9 cellular contexts compared by ENCODE assay signal in the genomic region with DNA sequence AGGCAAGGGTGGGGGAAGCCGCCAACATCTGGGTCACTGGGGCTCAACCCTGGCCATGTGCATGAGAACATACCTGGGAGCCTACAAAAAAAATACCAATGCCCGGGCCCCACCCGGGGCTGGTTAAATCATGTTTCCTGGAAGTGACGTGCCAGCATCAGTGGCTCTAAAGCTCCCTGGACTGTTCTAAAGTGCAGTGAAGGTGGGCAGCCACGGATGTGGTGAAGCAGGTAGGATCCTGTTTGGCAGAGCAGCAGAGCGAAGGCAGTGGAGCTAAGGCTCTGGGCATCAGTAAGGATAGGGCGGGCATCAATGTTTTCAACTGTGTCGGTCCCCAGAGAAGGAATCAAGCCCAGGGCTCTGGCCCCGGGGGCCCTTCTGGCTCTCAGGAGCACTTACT. TPM values are rescaled to one million over a fixed set of nuclear protein-coding genes. Genes with fewer than 3 reads are reported as not detected.
DNase-seq lines count a peak whose midpoint lies in the region; ATAC-seq and TF ChIP-seq lines count a peak whose summit lies in the region.
"Had no signal": no experiment of that assay in that cellular context is flagged by ENCODE, and none has a peak within 500 bp of the region (broad histone marks: within the 10 kb centered on the region; RNA-seq: fewer than 3 reads in every experiment).

No MANE protein-coding gene starts in this region.

- TF ChIP-seq POLR2A in gastroesophageal sphincter (IDR thresholded peaks at IDR 0.05): no peak

- H3K4me3 Mint-ChIP-seq in T-cell (peak overlapping the region; percentile 82 to 86 (median 85)), immature natural killer cell (peak overlapping the region; percentile 89 to 94 (median 93)), Calu3 (ENCODE audit: low read depth, unreplicated experiment) (no peak overlapping the region)
- peak overlapping the region; percentile 77 to 88 for H3K4me3 Mint-ChIP-seq in activated T-cell treated with anti-CD3 and anti-CD28 coated beads, Interleukin-2, amount 50 U/mL, for 72 hours

- H3K36me3 Mint-ChIP-seq in T-cell (peaks cover 14% of the 10 kb centered on the region), immature natural killer cell (peaks cover 11 to 25% (median 23%) of the 10 kb centered on the region in 3 donors), Calu3 (ENCODE audit: insufficient read depth, unreplicated experiment) (peaks cover under 1% of the 10 kb centered on the region)
- H3K36me3 Mint-ChIP-seq in activated T-cell treated with anti-CD3 and anti-CD28 coated beads, Interleukin-2, amount 50 U/mL, for 72 hours (ENCODE audit: insufficient read depth in 2 of 2): peaks cover 19 to 25% of the 10 kb centered on the region in 2 donors

- H3K4me3 ChIP-seq in gastroesophageal sphincter: peak overlapping the region in 1 of 2 donors; percentile 32

- H3K36me3 ChIP-seq in gastroesophageal sphincter: no peaks in the 10 kb centered on the region

- H3K27me3 Mint-ChIP-seq in T-cell: no peaks in the 10 kb centered on the region
- no peaks in the 10 kb centered on the region for H3K27me3 Mint-ChIP-seq in activated T-cell treated with anti-CD3 and anti-CD28 coated beads, Interleukin-2, amount 50 U/mL, for 72 hours (ENCODE audit: low read depth)
- peaks cover 14 to 24% (median 20%) of the 10 kb centered on the region in 3 donors for H3K27me3 Mint-ChIP-seq in immature natural killer cell (ENCODE audit: low read depth in 3 of 3)
- peaks cover 37% of the 10 kb centered on the region for H3K27me3 Mint-ChIP-seq in Calu3 (ENCODE audit: unreplicated experiment)

- CTCF ChIA-PET in T-cell (lab: Charles Lee): interaction anchor here in 1 of 2 donors (1.0 to 1.7 kb wide), 2 partner anchors 18 to 72 kb away, joined by 3 to 6 read pairs; no protein-coding TSS in a partner anchor
- CTCF ChIA-PET in Calu3 (lab: Charles Lee): no interaction called here

- H3K4me1 Mint-ChIP-seq in T-cell (peaks cover 86 to 93% (median 86%) of the 10 kb centered on the region in 3 donors), immature natural killer cell (peaks cover 92 to 96% of the 10 kb centered on the region in 2 donors), Calu3 (ENCODE audit: low read depth, unreplicated experiment) (peaks cover 6% of the 10 kb centered on the region)
- peaks cover 97% of the 10 kb centered on the region for H3K4me1 Mint-ChIP-seq in activated T-cell treated with anti-CD3 and anti-CD28 coated beads, Interleukin-2, amount 50 U/mL, for 72 hours (ENCODE audit: low read depth)

- no peaks in the 10 kb centered on the region for H3K27me3 ChIP-seq in gastroesophageal sphincter

- peak overlapping the region in 2 of 4 donors; percentile 40 to 56 for H3K27ac ChIP-seq in gastroesophageal sphincter

- ATAC-seq in T-cell (replicated peaks in 1 of 4) (peak; percentile 27 to 58 (median 48)), HG02885 (IDR thresholded peaks at IDR 0.05; ENCODE audit: poor library complexity, unreplicated experiment) (no peak), gastroesophageal sphincter (no peak)
- ATAC-seq in activated T-cell treated with anti-CD3 and anti-CD28 coated beads, Interleukin-2, amount 50 U/mL, for 72 hours (replicated peaks in 1 of 2): peak; percentile 24 to 31
- ATAC-seq in stimulated activated naive CD8-positive, alpha-beta T cell treated with anti-CD3 and anti-CD28 coated beads, Interleukin-15, Interleukin-2, amounts not matched to agents 100 U/mL and 50 U/mL, for 24 hours: peak; percentile 7

- peaks cover 0 to 4% (median 4%) of the 10 kb centered on the region in 3 donors for H3K9me3 Mint-ChIP-seq in T-cell
- peaks cover 4 to 5% of the 10 kb centered on the region in 2 donors for H3K9me3 Mint-ChIP-seq in activated T-cell treated with anti-CD3 and anti-CD28 coated beads, Interleukin-2, amount 50 U/mL, for 72 hours
- H3K9me3 Mint-ChIP-seq in immature natural killer cell: peaks cover 0 to 2% (median 0%) of the 10 kb centered on the region in 6 donors
- no peaks in the 10 kb centered on the region for H3K9me3 Mint-ChIP-seq in Calu3 (ENCODE audit: low read depth, unreplicated experiment)

- no peaks in the 10 kb centered on the region for H3K9me3 ChIP-seq in gastroesophageal sphincter

- WGBS in gastroesophageal sphincter (ENCODE audit: low coverage in 1 of 2), 2 donors: 71 to 98% methylated on average over 2 to 4 of the region's 9 CpGs

- TF ChIP-seq EP300 in gastroesophageal sphincter (IDR thresholded peaks at IDR 0.05): no peak

- POLR2A ChIA-PET in T-cell (lab: Charles Lee): interaction anchor here (0.5 to 1.3 kb wide), 3 partner anchors 34 to 159 kb away, joined by 3 to 6 read pairs (median 6); no protein-coding TSS in a partner anchor

- TF ChIP-seq CTCF in Calu3 (IDR thresholded peaks at IDR 0.05; ENCODE audit: unreplicated experiment) (no peak), gastroesophageal sphincter (IDR thresholded peaks at IDR 0.05) (no peak)

- intact Hi-C loops in Calu3 (cut with micrococcal nuclease; ENCODE audit: unreplicated experiment): no loop called here

- BruUV-seq in Calu3 (replicated peaks; lab: Mats Ljungman, UMichigan): no TSS peak

- H3K27ac Mint-ChIP-seq in T-cell (peak overlapping the region; percentile 89 to 90), immature natural killer cell (peak overlapping the region; percentile 89 to 98 (median 94)), Calu3 (ENCODE audit: unreplicated experiment) (no peak overlapping the region)
- H3K27ac Mint-ChIP-seq in activated T-cell treated with anti-CD3 and anti-CD28 coated beads, Interleukin-2, amount 50 U/mL, for 72 hours: peak overlapping the region; percentile 85

- peaks cover 0 to 25% (median 0%) of the 10 kb centered on the region in 3 donors for H3K4me1 ChIP-seq in gastroesophageal sphincter

- DNase-seq in T-cell: peak in 33 of 34 experiments; percentile 60 to 82 (median 75)
- peak; percentile 78 to 80 for DNase-seq in activated T-cell treated with anti-CD3 and anti-CD28 coated beads, Interleukin-2, amount 50 U/mL, for 72 hours
- DNase-seq in immature natural killer cell: no peak
- peak; percentile 72 for DNase-seq in stimulated activated naive CD8-positive, alpha-beta T cell treated with anti-CD3 and anti-CD28 coated beads, Interleukin-15, Interleukin-2, amounts not matched to agents 100 U/mL and 50 U/mL, for 24 hours
- no peak for DNase-seq in NCI-H82 (lab: John Stamatoyannopoulos, UW)
- DNase-seq in Calu3: no peak
- DNase-seq: NCI-H1436 treated with DMSO at 0.1 percent for 48 hours had no signal

RNA-seq across cellular contexts. Expression of gene GPR68, which starts 0.5 kb away (rescaled TPM):
- total RNA-seq in T-cell (10 to 100 TPM in 3 of 5 donors, 1 to 10 TPM in 2; 3.0 to 16.4 (median 10.0) TPM), Calu3 (2022) (not detected in 2 replicates), gastroesophageal sphincter (10 to 100 TPM in 1 of 4 donors, 1 to 10 TPM in 3; 1.8 to 10.3 (median 3.0) TPM)
- total RNA-seq in activated T-cell treated with anti-CD3 and anti-CD28 coated beads, Interleukin-2, amount 50 U/mL, for 72 hours: 10 to 100 TPM; 18.9 to 19.2 TPM
- polyA plus RNA-seq in immature natural killer cell: 10 to 100 TPM; 19.0 to 40.4 (median 22.4) TPM

Comparison
In these comparisons a context has a peak if more than half of its experiments do, and no peak if none do; other contexts are left out.
1. ATAC-seq: peak in T-cell (4 of 4), activated T-cell treated with anti-CD3 and anti-CD28 coated beads, Interleukin-2, amount 50 U/mL, for 72 hours (2 of 2) and stimulated activated naive CD8-positive, alpha-beta T cell treated with anti-CD3 and anti-CD28 coated beads, Interleukin-15, Interleukin-2, amounts not matched to agents 100 U/mL and 50 U/mL, for 24 hours (single experiment); none in HG02885 (single experiment) and gastroesophageal sphincter (single experiment).
2. DNase-seq: peak in T-cell (33 of 34), activated T-cell treated with anti-CD3 and anti-CD28 coated beads, Interleukin-2, amount 50 U/mL, for 72 hours (2 of 2) and stimulated activated naive CD8-positive, alpha-beta T cell treated with anti-CD3 and anti-CD28 coated beads, Interleukin-15, Interleukin-2, amounts not matched to agents 100 U/mL and 50 U/mL, for 24 hours (single experiment); none in immature natural killer cell (0 of 3), NCI-H82 (single experiment) and Calu3 (single experiment).